ENCODE assay signal across 24 cellular contexts in the genomic region with DNA sequence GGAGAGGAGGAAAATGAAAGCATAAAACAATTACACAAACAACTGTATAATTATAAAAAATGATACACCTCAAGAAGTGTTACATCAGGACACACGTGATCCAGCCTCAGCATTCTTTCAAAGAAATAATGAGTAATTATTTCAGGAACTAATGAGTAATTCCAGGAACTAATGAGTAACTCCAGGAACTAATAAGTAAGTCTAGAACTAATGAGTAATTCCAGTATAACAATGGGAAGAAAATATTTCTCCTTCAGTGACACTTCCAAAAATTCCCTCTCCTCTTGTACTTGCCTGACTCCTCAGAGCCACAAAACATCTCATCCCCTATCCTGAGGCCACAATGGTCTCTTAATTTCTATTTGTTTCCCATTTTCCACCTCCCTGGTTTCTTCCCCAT.
"Had no signal": no experiment of that assay in that cellular context is flagged by ENCODE, and none has a peak within 500 bp of the region (broad histone marks: within the 10 kb centered on the region; RNA-seq: fewer than 3 reads in every experiment).

No MANE protein-coding gene starts in this region.

- H2AFZ ChIP-seq: neural progenitor cell had no signal

- H3K27ac Mint-ChIP-seq: activated T-cell treated with anti-CD3 and anti-CD28 coated beads, Interleukin-2, amount 50 U/mL, for 24 hours; activated T-helper 2 cell treated with anti-CD3 and anti-CD28 coated beads, Interferon-gamma antibody, Interleukin-2, Interleukin-4, amounts not matched to agents 10 μg/mL and 5 μg/mL and 100 μg/mL, durations not matched to agents 14 hours and 24 hours and 36 hours; dendritic cell treated with granulocyte-macrophage colony-stimulating factor and Interleukin-4, amounts not matched to agents 40 ng/mL and 50 ng/mL, for 4 days; mesothelial cell of epicardium; neural progenitor cell; stimulated activated naive B cell treated with anti-CD40 and anti-IgM and Interleukin-4, amounts not matched to agents 10 μg/mL and 1 μg/mL and 100 μg/mL, for 72 hours had no signal

- H3K4me3 Mint-ChIP-seq: activated T-cell treated with anti-CD3 and anti-CD28 coated beads, Interleukin-2, amount 50 U/mL, for 24 hours; dendritic cell treated with granulocyte-macrophage colony-stimulating factor and Interleukin-4, amounts not matched to agents 40 ng/mL and 50 ng/mL, for 4 days; mesothelial cell of epicardium; naive thymus-derived CD8-positive, alpha-beta T cell; neural progenitor cell; stimulated activated naive B cell treated with anti-CD40 and anti-IgM and Interleukin-4, amounts not matched to agents 10 μg/mL and 1 μg/mL and 100 μg/mL, for 72 hours had no signal

- H3K9me3 ChIP-seq: left lung, sigmoid colon, transverse colon had no signal

- H3K9me3 Mint-ChIP-seq: activated T-cell treated with anti-CD3 and anti-CD28 coated beads, Interleukin-2, amount 50 U/mL, for 24 hours; activated T-helper 2 cell treated with anti-CD3 and anti-CD28 coated beads, Interferon-gamma antibody, Interleukin-2, Interleukin-4, amounts not matched to agents 10 μg/mL and 5 μg/mL and 100 μg/mL, durations not matched to agents 14 hours and 24 hours and 36 hours; dendritic cell treated with granulocyte-macrophage colony-stimulating factor and Interleukin-4, amounts not matched to agents 40 ng/mL and 50 ng/mL, for 4 days; mesothelial cell of epicardium; neural progenitor cell; stimulated activated naive B cell treated with anti-CD40 and anti-IgM and Interleukin-4, amounts not matched to agents 10 μg/mL and 1 μg/mL and 100 μg/mL, for 72 hours had no signal

- H3K9ac ChIP-seq: neural progenitor cell had no signal

- H3K27ac ChIP-seq: cardiac muscle cell, heart right ventricle, left lung, neural progenitor cell, sigmoid colon, transverse colon, VCaP had no signal

- DNase-seq: activated CD4-positive, alpha-beta T cell treated with anti-CD3 and anti-CD28 coated beads for 1 hour; activated CD4-positive, alpha-beta T cell treated with anti-CD3 and anti-CD28 coated beads, Interleukin-2, amount 50 U/mL, for 1 hour; activated CD8-positive, alpha-beta memory T cell treated with anti-CD3 and anti-CD28 coated beads for 24 hours; activated CD8-positive, alpha-beta memory T cell treated with anti-CD3 and anti-CD28 coated beads, Interleukin-2, amount 50 U/mL, for 4 hours; activated naive CD4-positive, alpha-beta T cell; activated T-cell treated with anti-CD3 and anti-CD28 coated beads, Interleukin-2, amount 50 U/mL, for 24 hours; effector CD8-positive, alpha-beta T cell; heart right ventricle; kidney; left lung; naive thymus-derived CD8-positive, alpha-beta T cell; posterior cingulate gyrus; retina; sigmoid colon; stimulated activated CD4-positive, alpha-beta T cell treated with anti-CD3 and anti-CD28 coated beads, Interleukin-2, amount 100 ng/mL, for 48 hours; stimulated activated CD8-positive, alpha-beta memory T cell treated with anti-CD3 and anti-CD28 coated beads, Interleukin-4, amount 100 ng/mL, for 48 hours; stimulated activated naive B cell treated with anti-CD40 and anti-IgM and Interleukin-4, amounts not matched to agents 10 μg/mL and 1 μg/mL and 100 μg/mL, for 72 hours; transverse colon had no signal

- H3K4me1 Mint-ChIP-seq: mesothelial cell of epicardium; stimulated activated naive B cell treated with anti-CD40 and anti-IgM and Interleukin-4, amounts not matched to agents 10 μg/mL and 1 μg/mL and 100 μg/mL, for 72 hours had no signal

- H3K27me3 ChIP-seq: cardiac muscle cell, left lung, neural progenitor cell, sigmoid colon, transverse colon had no signal

- H3K36me3 Mint-ChIP-seq: mesothelial cell of epicardium; neural progenitor cell; stimulated activated naive B cell treated with anti-CD40 and anti-IgM and Interleukin-4, amounts not matched to agents 10 μg/mL and 1 μg/mL and 100 μg/mL, for 72 hours had no signal

- ATAC-seq: heart right ventricle; left lung; naive thymus-derived CD8-positive, alpha-beta T cell; stimulated activated naive B cell treated with anti-CD40 and anti-IgM and Interleukin-4, amounts not matched to agents 10 μg/mL and 1 μg/mL and 100 μg/mL, for 72 hours had no signal

- H3K4me2 ChIP-seq: neural progenitor cell had no signal

- H3K4me1 ChIP-seq: heart right ventricle, left lung, neural progenitor cell, sigmoid colon, transverse colon had no signal
